Comparison of ENCODE assay signal across 10 cellular contexts in genomic region chr4:40254961-40255721, GRCh38. TPM values are rescaled to one million over a fixed set of nuclear protein-coding genes. Genes with fewer than 3 reads are reported as not detected.
DNase-seq lines count a peak whose midpoint lies in the region; ATAC-seq, FAIRE-seq and TF ChIP-seq lines count a peak whose summit lies in the region.
"Had no signal": no experiment of that assay in that cellular context is flagged by ENCODE, and none has a peak within 500 bp of the region (broad histone marks: within the 10 kb centered on the region; RNA-seq: fewer than 3 reads in every experiment).

No MANE protein-coding gene starts in this region.

- POLR2A ChIA-PET in CD4-positive, alpha-beta T cell (lab: Charles Lee), result interaction anchor here (1.0 to 5.6 kb wide), 6 partner anchors 23 to 55 kb away, joined by 3 to 28 read pairs (median 4); no protein-coding TSS in a partner anchor

- H3K9me3 Mint-ChIP-seq in CD4-positive, alpha-beta T cell, result no peaks in the 10 kb centered on the region

- intact Hi-C loops in CD4-positive, alpha-beta T cell (cut with DNase I, micrococcal nuclease), result no loop called here
- intact Hi-C loops in Right ventricle myocardium inferior (cut with DNase I) (no loop called here), kidney (cut with DNase I) (no loop called here)

- 81 to 88% methylated on average over 7 to 8 of the region's 8 CpGs for WGBS in mesodermal cell (ENCODE audit: insufficient coverage in 2 of 2), 2 experiments

- H3K4me1 ChIP-seq in mesodermal cell (ENCODE audit: control insufficient read depth, insufficient read depth, low read length, poor library complexity, severe bottlenecking) (peaks cover 33% of the 10 kb centered on the region), kidney (ENCODE audit: control insufficient read depth in 1 of 2, insufficient read depth in 1 of 2, low read depth in 1 of 2, low read length in 2 of 2) (no peaks in the 10 kb centered on the region)

- H3K9me3 ChIP-seq in CD4-positive, alpha-beta T cell (ENCODE audit: control insufficient read depth, low read length), result no peaks in the 10 kb centered on the region
- H3K9me3 ChIP-seq in mesodermal cell (ENCODE audit: control insufficient read depth, low read length) (no peaks in the 10 kb centered on the region), kidney (ENCODE audit: control insufficient read depth in 1 of 2, low read length in 2 of 2) (no peaks in the 10 kb centered on the region)

- H3K36me3 ChIP-seq in mesodermal cell (ENCODE audit: control insufficient read depth, insufficient read depth, low read length) (no peaks in the 10 kb centered on the region), kidney (ENCODE audit: control insufficient read depth in 1 of 2, insufficient read depth in 2 of 2, low read length in 2 of 2) (no peaks in the 10 kb centered on the region)

- peak overlapping the region; percentile 85 for H3K27ac Mint-ChIP-seq in CD4-positive, alpha-beta T cell

- H3K36me3 Mint-ChIP-seq in CD4-positive, alpha-beta T cell (ENCODE audit: low read depth), result no peaks in the 10 kb centered on the region

- H3K27ac ChIP-seq in CD4-positive, alpha-beta T cell (ENCODE audit: low read depth, low read length), result peak overlapping the region; percentile 57
- H3K27ac ChIP-seq in mesodermal cell (ENCODE audit: low read depth, low read length, severe bottlenecking), result peak overlapping the region; percentile 92
- H3K27ac ChIP-seq in kidney (ENCODE audit: low read depth in 2 of 2, low read length in 2 of 2), result no peak overlapping the region

- H3K4me3 ChIP-seq in mesodermal cell (ENCODE audit: extremely low read depth, insufficient read depth, low read length, poor library complexity, severe bottlenecking), result no peak overlapping the region
- no peak overlapping the region for H3K4me3 ChIP-seq in kidney (ENCODE audit: low read length in 2 of 2)

- H3K27me3 Mint-ChIP-seq in CD4-positive, alpha-beta T cell, result no peaks in the 10 kb centered on the region

- CTCF ChIA-PET in CD4-positive, alpha-beta T cell (lab: Charles Lee), result interaction anchor here (0.6 to 3.1 kb wide), 4 partner anchors 13 to 70 kb away, joined by 3 to 8 read pairs (median 6); no protein-coding TSS in a partner anchor

- peaks cover 82% of the 10 kb centered on the region for H3K4me1 Mint-ChIP-seq in CD4-positive, alpha-beta T cell (ENCODE audit: low read depth)

- H3K27me3 ChIP-seq in CD4-positive, alpha-beta T cell (ENCODE audit: control insufficient read depth, insufficient read depth, low read length), result no peaks in the 10 kb centered on the region

- no peak for TF ChIP-seq CTCF in CD4-positive, alpha-beta T cell (IDR thresholded peaks at IDR 0.05)
- TF ChIP-seq CTCF in kidney (IDR thresholded peaks at IDR 0.05; ENCODE audit: borderline replicate concordance, extremely low read depth, insufficient read depth), result no peak
- no peak for TF ChIP-seq CTCF in D721Med (IDR thresholded peaks at IDR 0.05; ENCODE audit: insufficient read depth, missing control alignments)

- H3K9ac ChIP-seq in kidney (ENCODE audit: low read length in 2 of 2), result no peak overlapping the region

- FAIRE-seq in kidney (lab: Jason Lieb, UNC) (no peak), D721Med (lab: Jason Lieb, UNC) (no peak)
- FAIRE-seq: GM12891 had no signal

- DNase-seq in CD4-positive, alpha-beta T cell, result no peak
- DNase-seq in LoVo (ENCODE audit: low spot score), result peak; percentile 25
- DNase-seq in amniotic stem cell (lab: John Stamatoyannopoulos, UW), result peak; percentile 14
- DNase-seq in Right ventricle myocardium inferior (ENCODE audit: missing footprints), result no peak
- no peak for DNase-seq in kidney
- DNase-seq in D721Med (ENCODE audit: insufficient read length, low spot score), result no peak

- peak; percentile 47 for ATAC-seq in CD4-positive, alpha-beta T cell (ENCODE audit: poor library complexity)
- ATAC-seq in GM18907 (IDR thresholded peaks at IDR 0.05; ENCODE audit: unreplicated experiment) (no peak), Right ventricle myocardium inferior (no peak)

- peak overlapping the region; percentile 40 for H3K4me3 Mint-ChIP-seq in CD4-positive, alpha-beta T cell

RNA-seq across cellular contexts. Expression of gene RHOH, which starts 58.3 kb away (rescaled TPM):
- 100 to 1,000 TPM; 302 to 317 TPM for total RNA-seq in CD4-positive, alpha-beta T cell
- polyA plus RNA-seq in mesodermal cell (2013, experiment 1 of 2), result 2.5 TPM
- polyA plus RNA-seq in mesodermal cell (2013, experiment 2 of 2), result 2.4 TPM
- total RNA-seq in Right ventricle myocardium inferior (0.54 TPM), kidney (14.1 TPM)
- 0.17 TPM for polyA plus RNA-seq in kidney (ENCODE audit: insufficient read depth, low read depth, low replicate concordance)
- total RNA-seq: SK-MEL-5 had no signal

Comparison
In these comparisons a context has a peak if more than half of its experiments do, and no peak if none do; other contexts are left out.
1. DNase-seq: peak in LoVo (single experiment) and amniotic stem cell (single experiment); none in CD4-positive, alpha-beta T cell (0 of 10), Right ventricle myocardium inferior (single experiment), kidney (single experiment) and D721Med (single experiment).
2. H3K27ac ChIP-seq: peak in CD4-positive, alpha-beta T cell (single experiment) and mesodermal cell (single experiment); none in kidney (0 of 2).
3. RNA of gene RHOH, which starts 58.3 kb away (total RNA-seq): 302 to 317 TPM in CD4-positive, alpha-beta T cell; 14.1 TPM in kidney (single experiment) and 0.54 TPM in Right ventricle myocardium inferior (single experiment); every median in the first group is over 10 times any median in the second.